In genomic region chr14:54673193-54674121, GRCh38 we compare ENCODE assay signal across 13 cellular contexts.
DNase-seq lines count a peak whose midpoint lies in the region; ATAC-seq, FAIRE-seq and TF ChIP-seq lines count a peak whose summit lies in the region.
"Had no signal": no experiment of that assay in that cellular context is flagged by ENCODE, and none has a peak within 500 bp of the region (broad histone marks: within the 10 kb centered on the region; RNA-seq: fewer than 3 reads in every experiment).

No MANE protein-coding gene starts in this region.

- peaks cover 35% of the 10 kb centered on the region for H3K4me1 Mint-ChIP-seq in activated CD8-positive, alpha-beta T cell treated with anti-CD3 and anti-CD28 coated beads, Interleukin-2, amount 10 ng/mL, durations not matched to agents 7 days and 5 days (ENCODE audit: low read depth)

- peaks cover 4% of the 10 kb centered on the region; the same call in 1 of the 2 replicates for H3F3A ChIP-seq in MM.1S (ENCODE audit: insufficient read depth, low read length)

- H2AFZ ChIP-seq in MM.1S (ENCODE audit: low read length): no peak overlapping the region

- H3K36me3 ChIP-seq in MM.1S (replicated peaks; ENCODE audit: insufficient read depth, low read length) (no peaks in the 10 kb centered on the region), colonic mucosa (no peaks in the 10 kb centered on the region)
- H3K36me3 ChIP-seq: upper lobe of right lung had no signal

- H3K27me3 ChIP-seq in MM.1S (replicated peaks; ENCODE audit: insufficient read depth, low read length) (no peaks in the 10 kb centered on the region), colonic mucosa (no peaks in the 10 kb centered on the region)
- H3K27me3 ChIP-seq: upper lobe of right lung had no signal

- intact Hi-C loops in colonic mucosa (cut with DNase I): no loop called here

- no peaks in the 10 kb centered on the region for H3K9me2 ChIP-seq in MM.1S (replicated peaks; ENCODE audit: insufficient read depth, low read length)

- H3K4me3 Mint-ChIP-seq in activated CD8-positive, alpha-beta T cell treated with anti-CD3 and anti-CD28 coated beads, Interleukin-2, amount 10 ng/mL, durations not matched to agents 7 days and 5 days: no peak overlapping the region
- H3K4me3 Mint-ChIP-seq: natural killer cell treated with Interleukin-12 subunit alpha and Interleukin-12 subunit beta and Interleukin-15 and Interleukin-18, amount 100 ng/mL, for 72 hours; T-helper 1 cell treated with Interleukin-12 subunit alpha and Interleukin-12 subunit beta and Interleukin-4 antibody, amounts not matched to agents 30 μg/mL and 1 μg/mL, for 36 hours had no signal

- TF ChIP-seq CTCF in MM.1S (IDR thresholded peaks at IDR 0.05; ENCODE audit: low read length) (no peak), colonic mucosa (IDR thresholded peaks at IDR 0.05) (no peak)

- H3K9me3 Mint-ChIP-seq in activated CD8-positive, alpha-beta T cell treated with anti-CD3 and anti-CD28 coated beads, Interleukin-2, amount 10 ng/mL, durations not matched to agents 7 days and 5 days (ENCODE audit: insufficient read depth): no peaks in the 10 kb centered on the region
- H3K9me3 Mint-ChIP-seq: natural killer cell treated with Interleukin-12 subunit alpha and Interleukin-12 subunit beta and Interleukin-15 and Interleukin-18, amount 100 ng/mL, for 72 hours; T-helper 1 cell treated with Interleukin-12 subunit alpha and Interleukin-12 subunit beta and Interleukin-4 antibody, amounts not matched to agents 30 μg/mL and 1 μg/mL, for 36 hours had no signal

- H3K4me1 ChIP-seq in MM.1S (ENCODE audit: low read length) (peaks cover 20% of the 10 kb centered on the region), colonic mucosa (no peaks in the 10 kb centered on the region)

- no peak overlapping the region for H3K4me3 ChIP-seq in MM.1S (ENCODE audit: low read length)
- H3K4me3 ChIP-seq in colonic mucosa: no peak overlapping the region
- H3K4me3 ChIP-seq: upper lobe of right lung had no signal

- H3K9ac ChIP-seq in MM.1S (ENCODE audit: low read length) (no peak overlapping the region), colonic mucosa (ENCODE audit: low read depth in 2 of 2, low read length in 2 of 2) (no peak overlapping the region)

- no peak for TF ChIP-seq POLR2A in GM12891 (IDR thresholded peaks at IDR 0.05; ENCODE audit: low read depth, low read length)

- peaks cover 52% of the 10 kb centered on the region for H3K27me3 Mint-ChIP-seq in activated CD8-positive, alpha-beta T cell treated with anti-CD3 and anti-CD28 coated beads, Interleukin-2, amount 10 ng/mL, durations not matched to agents 7 days and 5 days (ENCODE audit: low read depth)

- H3K36me3 Mint-ChIP-seq in activated CD8-positive, alpha-beta T cell treated with anti-CD3 and anti-CD28 coated beads, Interleukin-2, amount 10 ng/mL, durations not matched to agents 7 days and 5 days (ENCODE audit: low read depth): no peaks in the 10 kb centered on the region
- H3K36me3 Mint-ChIP-seq: natural killer cell treated with Interleukin-12 subunit alpha and Interleukin-12 subunit beta and Interleukin-15 and Interleukin-18, amount 100 ng/mL, for 72 hours had no signal

- POLR2A ChIA-PET in activated CD8-positive, alpha-beta T cell treated with anti-CD3 and anti-CD28 coated beads, Interleukin-2, amount 10 ng/mL, durations not matched to agents 7 days and 5 days (lab: Charles Lee): interaction anchor here (0.6 to 0.9 kb wide), 2 partner anchors 12 to 105 kb away, joined by 3 read pairs; no protein-coding TSS in a partner anchor

- FAIRE-seq in GM12891 (lab: Jason Lieb, UNC): no peak
- FAIRE-seq: GM12892 had no signal

- DNase-seq in MM.1S: no peak
- DNase-seq in colonic mucosa: no peak
- DNase-seq in left kidney (ENCODE audit: low read depth, low spot score): peak; percentile 69
- DNase-seq in substantia nigra (lab: John Stamatoyannopoulos, UW): peak in 2 of 49 donors; percentile 20 to 29
- DNase-seq in ecto neural progenitor cell (ENCODE audit: low spot score): no peak
- no peak for DNase-seq in LoVo (ENCODE audit: low spot score)
- DNase-seq in activated CD8-positive, alpha-beta T cell treated with anti-CD3 and anti-CD28 coated beads, Interleukin-2, amount 10 ng/mL, durations not matched to agents 7 days and 5 days: no peak
- DNase-seq in GM12891 (ENCODE audit: insufficient read length, low spot score): no peak
- DNase-seq: COR-L47, upper lobe of right lung had no signal

- H3K27ac Mint-ChIP-seq in activated CD8-positive, alpha-beta T cell treated with anti-CD3 and anti-CD28 coated beads, Interleukin-2, amount 10 ng/mL, durations not matched to agents 7 days and 5 days: no peak overlapping the region
- H3K27ac Mint-ChIP-seq: natural killer cell treated with Interleukin-12 subunit alpha and Interleukin-12 subunit beta and Interleukin-15 and Interleukin-18, amount 100 ng/mL, for 72 hours; T-helper 1 cell treated with Interleukin-12 subunit alpha and Interleukin-12 subunit beta and Interleukin-4 antibody, amounts not matched to agents 30 μg/mL and 1 μg/mL, for 36 hours had no signal

- H3K4me2 ChIP-seq in MM.1S (ENCODE audit: low read depth, low read length): peak overlapping the region; percentile 29; the same call in 1 of the 2 replicates

- CTCF ChIA-PET in activated CD8-positive, alpha-beta T cell treated with anti-CD3 and anti-CD28 coated beads, Interleukin-2, amount 10 ng/mL, durations not matched to agents 7 days and 5 days (lab: Charles Lee): interaction anchor here (0.6 to 1.4 kb wide), 3 partner anchors 11 to 109 kb away, joined by 3 read pairs; no protein-coding TSS in a partner anchor

- H3K79me2 ChIP-seq in MM.1S (ENCODE audit: low read length): no peaks in the 10 kb centered on the region

- no peak for ATAC-seq in activated CD8-positive, alpha-beta T cell treated with anti-CD3 and anti-CD28 coated beads, Interleukin-2, amount 10 ng/mL, durations not matched to agents 7 days and 5 days
- ATAC-seq: natural killer cell treated with Interleukin-12 subunit alpha and Interleukin-12 subunit beta and Interleukin-15 and Interleukin-18, amount 100 ng/mL, for 72 hours; upper lobe of right lung had no signal

- peak overlapping the region; percentile 55; the same call in 1 of the 2 replicates for H3K27ac ChIP-seq in MM.1S (ENCODE audit: low read length)
- peak overlapping the region; percentile 21 for H3K27ac ChIP-seq in colonic mucosa
- peak overlapping the region; percentile 10 for H3K27ac ChIP-seq in substantia nigra (ENCODE audit: low read depth, low read length, poor library complexity, severe bottlenecking)
- H3K27ac ChIP-seq: upper lobe of right lung had no signal

- no peaks in the 10 kb centered on the region for H3K9me3 ChIP-seq in MM.1S (replicated peaks; ENCODE audit: insufficient read depth, low read length)
- H3K9me3 ChIP-seq in colonic mucosa: no peaks in the 10 kb centered on the region
- H3K9me3 ChIP-seq: upper lobe of right lung had no signal

- H4K20me1 ChIP-seq in MM.1S (ENCODE audit: insufficient read depth, low read length): no peaks in the 10 kb centered on the region

TF ChIP-seq in GM12891, 5 proteins besides CTCF, POLR2A, EP300 and RAD21:
- TF ChIP-seq POU2F2 (IDR thresholded peaks at IDR 0.05; ENCODE audit: low read depth, low read length) (no peak), SPI1 (IDR thresholded peaks at IDR 0.05; ENCODE audit: low read depth, low read length) (no peak), PAX5 (IDR thresholded peaks at IDR 0.05; ENCODE audit: insufficient read depth, low read length, severe bottlenecking) (no peak), POLR2AphosphoS5 (IDR thresholded peaks at IDR 0.05; ENCODE audit: low read depth, low read length) (no peak), TAF1 (IDR thresholded peaks at IDR 0.05; ENCODE audit: low read depth, low read length) (no peak)
